Comparison of ENCODE assay signal across 1 cellular context in the genomic region with DNA sequence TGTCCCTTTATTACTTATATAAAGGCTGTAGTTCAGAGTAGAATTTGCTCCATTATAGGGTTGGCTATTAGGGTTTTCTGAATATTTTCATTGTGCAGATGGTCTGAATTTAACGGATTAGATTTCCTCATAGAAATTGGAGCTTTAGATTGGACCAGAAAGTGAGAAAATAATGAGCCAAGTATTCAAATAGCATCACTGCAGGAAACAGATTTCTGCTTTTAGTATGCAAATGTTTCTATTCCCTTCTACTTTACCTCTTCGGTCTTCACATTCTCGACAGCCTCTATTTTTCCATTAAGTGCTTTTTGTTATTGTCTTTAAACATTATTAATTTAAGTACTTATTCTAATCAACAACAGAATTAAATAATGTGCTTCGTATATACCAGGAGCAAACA.
TF ChIP-seq lines count a peak whose summit lies in the region.

No MANE protein-coding gene starts in this region.

TF ChIP-seq in endothelial cell of umbilical vein, 7 proteins besides CTCF, POLR2A, EP300 and RAD21:
- peak; percentile 30 for TF ChIP-seq EZH2 (IDR thresholded peaks at IDR 0.05; ENCODE audit: borderline replicate concordance, low read depth, low read length, severe bottlenecking)
- TF ChIP-seq JUN (IDR thresholded peaks at IDR 0.05; ENCODE audit: borderline replicate concordance, insufficient read depth, insufficient read length, low read depth), result no peak
- TF ChIP-seq GATA2 (IDR thresholded peaks at IDR 0.05; ENCODE audit: insufficient read depth, insufficient read length, low read depth, low read length), result no peak
